In genomic region chr11:105856954-105857353, GRCh38 we compare ENCODE assay signal across 28 cellular contexts.
"Had no signal": no experiment of that assay in that cellular context is flagged by ENCODE, and none has a peak within 500 bp of the region (broad histone marks: within the 10 kb centered on the region; RNA-seq: fewer than 3 reads in every experiment).

No MANE protein-coding gene starts in this region.

- H3K27ac ChIP-seq: cardiac muscle cell, SJCRH30, SK-N-MC, WERI-Rb-1 had no signal

- H3K9me3 Mint-ChIP-seq: activated CD4-positive, alpha-beta memory T cell treated with anti-CD3 and anti-CD28 coated beads, Interleukin-2, amount 10 ng/mL, durations not matched to agents 7 days and 5 days; activated naive CD8-positive, alpha-beta T cell treated with anti-CD3 and anti-CD28 coated beads for 36 hours; activated T-helper 17 cell treated with anti-CD3 and anti-CD28 coated beads, Interleukin-2, amount 50 U/mL, for 72 hours; central memory CD8-positive, alpha-beta T cell had no signal

- H3K4me3 ChIP-seq: cardiac muscle cell, K562, SJCRH30, SK-N-MC had no signal

- H3K27me3 Mint-ChIP-seq: central memory CD8-positive, alpha-beta T cell had no signal

- FAIRE-seq: K562 had no signal

- ATAC-seq: activated CD8-positive, alpha-beta memory T cell treated with anti-CD3 and anti-CD28 coated beads, Interleukin-2, amount 10 ng/mL, durations not matched to agents 7 days and 5 days; activated T-helper 17 cell treated with anti-CD3 and anti-CD28 coated beads, Interleukin-2, amount 50 U/mL, for 72 hours; K562; Panc1 had no signal

- H3K27ac Mint-ChIP-seq: activated CD4-positive, alpha-beta memory T cell treated with anti-CD3 and anti-CD28 coated beads, Interleukin-2, amount 10 ng/mL, durations not matched to agents 7 days and 5 days; activated CD8-positive, alpha-beta memory T cell treated with anti-CD3 and anti-CD28 coated beads, Interleukin-2, amount 10 ng/mL, durations not matched to agents 7 days and 5 days; activated naive CD8-positive, alpha-beta T cell treated with anti-CD3 and anti-CD28 coated beads for 36 hours; activated T-helper 17 cell treated with anti-CD3 and anti-CD28 coated beads, Interleukin-2, amount 50 U/mL, for 72 hours had no signal

- DNase-seq: activated CD4-positive, alpha-beta memory T cell treated with anti-CD3 and anti-CD28 coated beads, Interleukin-2, amount 10 ng/mL, durations not matched to agents 7 days and 5 days; activated CD4-positive, alpha-beta T cell treated with anti-CD3 and anti-CD28 coated beads for 1 hour; activated CD4-positive, alpha-beta T cell treated with anti-CD3 and anti-CD28 coated beads for 48 hours; activated CD4-positive, CD25-positive, alpha-beta regulatory T cell; activated CD8-positive, alpha-beta memory T cell treated with anti-CD3 and anti-CD28 coated beads for 24 hours; activated CD8-positive, alpha-beta memory T cell treated with anti-CD3 and anti-CD28 coated beads, Interleukin-2, amount 10 ng/mL, durations not matched to agents 7 days and 5 days; activated CD8-positive, alpha-beta memory T cell treated with anti-CD3 and anti-CD28 coated beads, Interleukin-2, amount 50 U/mL, for 48 hours; activated effector memory CD4-positive, alpha-beta T cell treated with anti-CD3 and anti-CD28 coated beads, Interleukin-2, amount 50 U/mL, for 16 hours; activated naive CD4-positive, alpha-beta T cell; activated naive CD4-positive, alpha-beta T cell treated with anti-CD3 and anti-CD28 coated beads, Interleukin-2, amount 50 U/mL, for 16 hours; activated naive CD8-positive, alpha-beta T cell treated with anti-CD3 and anti-CD28 coated beads for 36 hours; activated T-cell treated with anti-CD3 and anti-CD28 coated beads, Interleukin-2, amount 50 U/mL, for 48 hours; amniotic stem cell; aorta; NCI-H1105; NCI-H1436 treated with DMSO at 0.1 percent for 48 hours; NCI-H1694 treated with DMSO at 0.1 percent for 48 hours; NCI-H2029; SHP77; SJCRH30; T1000; WERI-Rb-1 had no signal

- H3K27me3 ChIP-seq: cardiac muscle cell, SJCRH30 had no signal

- H3K36me3 Mint-ChIP-seq: activated CD8-positive, alpha-beta memory T cell treated with anti-CD3 and anti-CD28 coated beads, Interleukin-2, amount 10 ng/mL, durations not matched to agents 7 days and 5 days; activated naive CD8-positive, alpha-beta T cell treated with anti-CD3 and anti-CD28 coated beads for 36 hours had no signal

- H3K9me3 ChIP-seq: SJCRH30 had no signal

- H3K4me1 ChIP-seq: SJCRH30 had no signal

- H3K36me3 ChIP-seq: cardiac muscle cell, SJCRH30, WERI-Rb-1 had no signal

- H3K4me1 Mint-ChIP-seq: activated CD4-positive, alpha-beta memory T cell treated with anti-CD3 and anti-CD28 coated beads, Interleukin-2, amount 10 ng/mL, durations not matched to agents 7 days and 5 days; activated CD8-positive, alpha-beta memory T cell treated with anti-CD3 and anti-CD28 coated beads, Interleukin-2, amount 10 ng/mL, durations not matched to agents 7 days and 5 days; activated naive CD8-positive, alpha-beta T cell treated with anti-CD3 and anti-CD28 coated beads for 36 hours; activated T-helper 17 cell treated with anti-CD3 and anti-CD28 coated beads, Interleukin-2, amount 50 U/mL, for 72 hours; central memory CD8-positive, alpha-beta T cell had no signal

- H3K4me3 Mint-ChIP-seq: activated CD4-positive, alpha-beta memory T cell treated with anti-CD3 and anti-CD28 coated beads, Interleukin-2, amount 10 ng/mL, durations not matched to agents 7 days and 5 days; activated CD8-positive, alpha-beta memory T cell treated with anti-CD3 and anti-CD28 coated beads, Interleukin-2, amount 10 ng/mL, durations not matched to agents 7 days and 5 days; activated naive CD8-positive, alpha-beta T cell treated with anti-CD3 and anti-CD28 coated beads for 36 hours; activated T-helper 17 cell treated with anti-CD3 and anti-CD28 coated beads, Interleukin-2, amount 50 U/mL, for 72 hours; central memory CD8-positive, alpha-beta T cell had no signal
